1 cellular context compared by ENCODE assay signal in genomic region chr17:57868007-57868774, GRCh38.
TF ChIP-seq lines count a peak whose summit lies in the region.

No MANE protein-coding gene starts in this region.

TF ChIP-seq in HEK293, 187 proteins besides CTCF, POLR2A, EP300 and RAD21 (continued from another document and continues in another):
- TF ChIP-seq IKZF3 (tag by site-specific recombination; IDR thresholded peaks at IDR 0.05) (no peak), REPIN1 (tag by site-specific recombination; IDR thresholded peaks at IDR 0.05; ENCODE audit: low read depth) (no peak), ZNF416 (tag by site-specific recombination; IDR thresholded peaks at IDR 0.05) (no peak), ZNF654 (tag by site-specific recombination; IDR thresholded peaks at IDR 0.05; ENCODE audit: low read depth) (no peak), SP2 (tag by site-specific recombination; IDR thresholded peaks at IDR 0.05) (peak; percentile 22), PRDM6 (tag by site-specific recombination; IDR thresholded peaks at IDR 0.05) (no peak), KLF17 (tag by site-specific recombination; IDR thresholded peaks at IDR 0.05) (no peak), SP3 (tag by site-specific recombination; IDR thresholded peaks at IDR 0.05) (no peak), ZNF169 (tag by site-specific recombination; IDR thresholded peaks at IDR 0.05) (no peak), ZNF174 (tag by site-specific recombination; IDR thresholded peaks at IDR 0.05) (no peak), KLF8 (tag by site-specific recombination; IDR thresholded peaks at IDR 0.05) (no peak), ZSCAN4 (tag by site-specific recombination; IDR thresholded peaks at IDR 0.05) (no peak), ZFHX2 (tag by site-specific recombination; conservative IDR thresholded peaks at IDR 0.05) (peak; percentile 58), BCL11A (tag by site-specific recombination; IDR thresholded peaks at IDR 0.05; ENCODE audit: low read depth) (no peak), ZNF529 (tag by site-specific recombination; IDR thresholded peaks at IDR 0.05; ENCODE audit: insufficient replicate concordance) (no peak), ZBTB49 (tag by site-specific recombination; IDR thresholded peaks at IDR 0.05; ENCODE audit: low read depth) (no peak), AEBP2 (tag by site-specific recombination; IDR thresholded peaks at IDR 0.05; ENCODE audit: borderline replicate concordance) (no peak), ZNF148 (tag by site-specific recombination; IDR thresholded peaks at IDR 0.05; ENCODE audit: borderline replicate concordance) (no peak), ZIC2 (tag by site-specific recombination; IDR thresholded peaks at IDR 0.05) (peak; percentile 98), ELK4 (IDR thresholded peaks at IDR 0.05; ENCODE audit: borderline replicate concordance, low read depth, low read length) (no peak), ZNF37A (tag by site-specific recombination; IDR thresholded peaks at IDR 0.05) (no peak), ZNF747 (tag by site-specific recombination; IDR thresholded peaks at IDR 0.05) (no peak), ZBTB44 (tag by site-specific recombination; IDR thresholded peaks at IDR 0.05) (peak; percentile 93), SP7 (tag by site-specific recombination; IDR thresholded peaks at IDR 0.05) (peak; percentile 88), ZBTB20 (tag by site-specific recombination; IDR thresholded peaks at IDR 0.05) (no peak), ZFP41 (tag by site-specific recombination; IDR thresholded peaks at IDR 0.05; ENCODE audit: borderline replicate concordance) (no peak), ZNF16 (tag by site-specific recombination; IDR thresholded peaks at IDR 0.05; ENCODE audit: low read depth) (no peak), ZNF791 (tag by site-specific recombination; IDR thresholded peaks at IDR 0.05) (no peak), ZNF2 (tag by site-specific recombination; IDR thresholded peaks at IDR 0.05) (0 out of 2 replicates have a peak, but pooled peaks have one; percentile 49), ZNF596 (tag by site-specific recombination; IDR thresholded peaks at IDR 0.05) (no peak), ZNF660 (tag by site-specific recombination; IDR thresholded peaks at IDR 0.05) (no peak), ZNF366 (tag by site-specific recombination; conservative IDR thresholded peaks at IDR 0.05) (no peak), ZNF544 (tag by site-specific recombination; IDR thresholded peaks at IDR 0.05) (no peak), BCL11B (tag by site-specific recombination; IDR thresholded peaks at IDR 0.05; ENCODE audit: low read depth) (no peak), BCL6B (tag by site-specific recombination; IDR thresholded peaks at IDR 0.05) (no peak), ZNF560 (tag by site-specific recombination; IDR thresholded peaks at IDR 0.05; ENCODE audit: borderline replicate concordance) (no peak), ZNF391 (tag by site-specific recombination; IDR thresholded peaks at IDR 0.05; ENCODE audit: borderline replicate concordance, low read depth) (no peak), GFI1B (tag by site-specific recombination; IDR thresholded peaks at IDR 0.05) (no peak), ZBTB48 (tag by site-specific recombination; IDR thresholded peaks at IDR 0.05) (peak; percentile 88), ZNF223 (tag by site-specific recombination; IDR thresholded peaks at IDR 0.05) (no peak), ZNF184 (tag by site-specific recombination; IDR thresholded peaks at IDR 0.05) (no peak), KLF1 (tag by site-specific recombination; IDR thresholded peaks at IDR 0.05) (no peak), GLI2 (tag by site-specific recombination; IDR thresholded peaks at IDR 0.05; ENCODE audit: borderline replicate concordance, low read depth) (no peak), HOXA7 (CRISPR knock-in tag; IDR thresholded peaks at IDR 0.05; ENCODE audit: borderline replicate concordance) (no peak), MEIS1 (CRISPR knock-in tag; IDR thresholded peaks at IDR 0.05; ENCODE audit: borderline replicate concordance) (no peak), WT1 (tag by site-specific recombination; IDR thresholded peaks at IDR 0.05) (peak; percentile 25; the same call in 1 of the 2 replicates), ZNF48 (tag by site-specific recombination; IDR thresholded peaks at IDR 0.05) (no peak), ZNF239 (tag by site-specific recombination; IDR thresholded peaks at IDR 0.05) (no peak), SCRT2 (tag by site-specific recombination; IDR thresholded peaks at IDR 0.05) (peak; percentile 97), ZNF302 (tag by site-specific recombination; IDR thresholded peaks at IDR 0.05; ENCODE audit: low read depth) (no peak), ZNF140 (tag by site-specific recombination; IDR thresholded peaks at IDR 0.05) (no peak), PBX3 (CRISPR knock-in tag; IDR thresholded peaks at IDR 0.05) (no peak), ZNF514 (tag by site-specific recombination; IDR thresholded peaks at IDR 0.05) (no peak), SCRT1 (tag by site-specific recombination; IDR thresholded peaks at IDR 0.05; ENCODE audit: borderline replicate concordance) (no peak), ZNF561 (tag by site-specific recombination; IDR thresholded peaks at IDR 0.05; ENCODE audit: borderline replicate concordance) (no peak), ZXDB (tag by site-specific recombination; IDR thresholded peaks at IDR 0.05) (no peak), ZBTB21 (tag by site-specific recombination; IDR thresholded peaks at IDR 0.05) (no peak), ZNF626 (tag by site-specific recombination; IDR thresholded peaks at IDR 0.05) (no peak), ZEB2 (tag by site-specific recombination; IDR thresholded peaks at IDR 0.05) (peak; percentile 28; the same call in 1 of the 2 replicates)
